In the genomic region with DNA sequence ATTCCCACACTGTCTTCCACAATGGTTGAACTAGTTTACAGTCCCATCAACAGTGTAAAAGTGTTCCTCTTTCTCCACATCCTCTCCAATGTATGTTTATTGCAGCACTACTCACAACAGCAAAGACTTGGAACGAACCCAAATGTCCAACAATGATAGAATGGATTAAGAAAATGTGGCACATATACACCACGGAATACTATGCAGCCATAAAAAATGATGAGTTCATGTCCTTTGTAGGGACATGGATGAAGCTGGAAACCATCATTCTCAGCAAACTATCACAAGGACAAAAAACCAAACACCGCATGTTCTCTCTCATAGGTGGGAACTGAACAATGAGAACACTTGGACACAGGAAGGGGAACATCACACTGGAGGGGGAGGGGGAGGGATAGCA, we compare ENCODE assay signal across 1 cellular context. TPM values are rescaled to one million over a fixed set of nuclear protein-coding genes. Genes with fewer than 3 reads are reported as not detected.
"Had no signal": no experiment of that assay in that cellular context is flagged by ENCODE, and none has a peak within 500 bp of the region (broad histone marks: within the 10 kb centered on the region; RNA-seq: fewer than 3 reads in every experiment).

No MANE protein-coding gene starts in this region.

RNA-seq across cellular contexts. Expression of gene SARDH, which starts 28.1 kb away (rescaled TPM):
- polyA plus RNA-seq: neural cell had no signal
